Comparison of ENCODE assay signal across 1 cellular context in genomic region chr1:54404939-54405880, GRCh38.
TF ChIP-seq lines count a peak whose summit lies in the region.

No MANE protein-coding gene starts in this region.

TF ChIP-seq in HepG2, 621 proteins besides CTCF, POLR2A, EP300 and RAD21 (continued from another document and continues in another):
- TF ChIP-seq ARID4A (CRISPR knock-in tag; IDR thresholded peaks at IDR 0.05; ENCODE audit: borderline replicate concordance) (peak; percentile 59; the same call in 1 of the 2 replicates), TARDBP (CRISPR knock-in tag; IDR thresholded peaks at IDR 0.05) (no peak), ZBTB8A (CRISPR knock-in tag; IDR thresholded peaks at IDR 0.05; ENCODE audit: borderline replicate concordance, low read depth) (no peak), ZNF776 (CRISPR knock-in tag; IDR thresholded peaks at IDR 0.05) (peak; percentile 31; the same call in 1 of the 2 replicates), ZNF775 (CRISPR knock-in tag; IDR thresholded peaks at IDR 0.05; ENCODE audit: borderline replicate concordance) (no peak), ISX (CRISPR knock-in tag; conservative IDR thresholded peaks at IDR 0.05) (no peak), CEBPG (CRISPR knock-in tag; IDR thresholded peaks at IDR 0.05) (no peak), ZC3H4 (CRISPR knock-in tag; IDR thresholded peaks at IDR 0.05; ENCODE audit: borderline replicate concordance) (no peak), BORCS8-MEF2B (CRISPR knock-in tag; IDR thresholded peaks at IDR 0.05) (0 out of 2 replicates have a peak, but pooled peaks have one; percentile 21), MAFF (IDR thresholded peaks at IDR 0.05; ENCODE audit: low read depth, low read length) (no peak), HNRNPL (IDR thresholded peaks at IDR 0.05; ENCODE audit: low read depth, low read length) (peak; percentile 75; the same call in 1 of the 2 replicates), AGO2 (optimal IDR thresholded peaks at IDR 0.05; ENCODE audit: low read depth, low read length) (peak; percentile 63), MAF1 (CRISPR knock-in tag; IDR thresholded peaks at IDR 0.05; ENCODE audit: borderline replicate concordance) (0 out of 2 replicates have a peak, but pooled peaks have one; percentile 27), ZNF549 (CRISPR knock-in tag; IDR thresholded peaks at IDR 0.05) (0 out of 2 replicates have a peak, but pooled peaks have one; percentile 56), ZNF740 (CRISPR knock-in tag; IDR thresholded peaks at IDR 0.05) (0 out of 2 replicates have a peak, but pooled peaks have one; percentile 48), ZNF44 (CRISPR knock-in tag; IDR thresholded peaks at IDR 0.05) (no peak), FOSL1 (CRISPR knock-in tag; IDR thresholded peaks at IDR 0.05; ENCODE audit: borderline replicate concordance) (no peak), AGO1 (IDR thresholded peaks at IDR 0.05; ENCODE audit: low read depth, low read length, poor library complexity, severe bottlenecking) (peak; percentile 57), ZBTB7A (CRISPR knock-in tag; IDR thresholded peaks at IDR 0.05) (peak; percentile 45; the same call in 1 of the 2 replicates), ZNF547 (CRISPR knock-in tag; IDR thresholded peaks at IDR 0.05) (0 out of 2 replicates have a peak, but pooled peaks have one; percentile 33), ZNF766 (CRISPR knock-in tag; IDR thresholded peaks at IDR 0.05; ENCODE audit: borderline replicate concordance) (no peak), ZNF660 (CRISPR knock-in tag; IDR thresholded peaks at IDR 0.05; ENCODE audit: borderline replicate concordance, low read depth) (no peak), DMTF1 (CRISPR knock-in tag; IDR thresholded peaks at IDR 0.05) (no peak), SALL2 (CRISPR knock-in tag; IDR thresholded peaks at IDR 0.05) (no peak), ZNF407 (CRISPR knock-in tag; IDR thresholded peaks at IDR 0.05; ENCODE audit: not compliant biosample characterization) (peak; percentile 60), STAG1 (CRISPR knock-in tag; IDR thresholded peaks at IDR 0.05) (peak; percentile 42), ASH2L (IDR thresholded peaks at IDR 0.05; ENCODE audit: insufficient read length, low read depth, low read length) (peak; percentile 42), MAX (IDR thresholded peaks at IDR 0.05) (no peak), RXRA (CRISPR knock-in tag; IDR thresholded peaks at IDR 0.05) (peak; percentile 21; the same call in 1 of the 2 replicates), PITX1 (CRISPR knock-in tag; IDR thresholded peaks at IDR 0.05) (no peak), CHCHD3 (CRISPR knock-in tag; IDR thresholded peaks at IDR 0.05) (no peak), ZNF33B (CRISPR knock-in tag; IDR thresholded peaks at IDR 0.05) (0 out of 2 replicates have a peak, but pooled peaks have one; percentile 43), PRDM15 (CRISPR knock-in tag; IDR thresholded peaks at IDR 0.05) (no peak), ZNF569 (CRISPR knock-in tag; IDR thresholded peaks at IDR 0.05; ENCODE audit: borderline replicate concordance) (no peak), ZNF501 (CRISPR knock-in tag; IDR thresholded peaks at IDR 0.05) (no peak), HNRNPK (IDR thresholded peaks at IDR 0.05; ENCODE audit: low read depth, low read length, poor library complexity, severe bottlenecking) (peak; percentile 61), SNAI1 (CRISPR knock-in tag; IDR thresholded peaks at IDR 0.05; ENCODE audit: borderline replicate concordance) (0 out of 2 replicates have a peak, but pooled peaks have one; percentile 59), E2F2 (CRISPR knock-in tag; IDR thresholded peaks at IDR 0.05; ENCODE audit: borderline replicate concordance) (no peak), THAP11 (CRISPR knock-in tag; IDR thresholded peaks at IDR 0.05) (no peak), FOXJ3 (CRISPR knock-in tag; IDR thresholded peaks at IDR 0.05; ENCODE audit: borderline replicate concordance) (no peak), ZNF598 (CRISPR knock-in tag; IDR thresholded peaks at IDR 0.05; ENCODE audit: borderline replicate concordance) (0 out of 2 replicates have a peak, but pooled peaks have one; percentile 59)
